In genomic region chr16:89720520-89720858, GRCh38 we compare ENCODE assay signal across 1 cellular context.
A peak's percentile ranks its signal among the peaks of the same experiment; 100 is the strongest.
TF ChIP-seq lines count a peak whose summit lies in the region.

No MANE protein-coding gene starts in this region.

TF ChIP-seq in HepG2, 621 proteins besides CTCF, POLR2A, EP300 and RAD21 (continued from another document):
- TF ChIP-seq HNF1B (CRISPR knock-in tag; IDR thresholded peaks at IDR 0.05): no peak
- no peak for TF ChIP-seq ZNF382 (CRISPR knock-in tag; IDR thresholded peaks at IDR 0.05; ENCODE audit: borderline replicate concordance)
- TF ChIP-seq ZNF430 (CRISPR knock-in tag; IDR thresholded peaks at IDR 0.05): 0 out of 2 replicates have a peak, but pooled peaks have one; percentile 7
- no peak for TF ChIP-seq E2F2 (CRISPR knock-in tag; IDR thresholded peaks at IDR 0.05; ENCODE audit: borderline replicate concordance)
- peak; percentile 20; the same call in 1 of the 2 replicates for TF ChIP-seq ZNF800 (CRISPR knock-in tag; IDR thresholded peaks at IDR 0.05)
- TF ChIP-seq ZNF605 (CRISPR knock-in tag; IDR thresholded peaks at IDR 0.05): peak; percentile 28; the same call in 1 of the 2 replicates
- TF ChIP-seq PHF5A (CRISPR knock-in tag; IDR thresholded peaks at IDR 0.05; ENCODE audit: low read depth, unreplicated experiment): peak; percentile 90
- peak; percentile 20; the same call in 1 of the 2 replicates for TF ChIP-seq ZNF710 (CRISPR knock-in tag; IDR thresholded peaks at IDR 0.05; ENCODE audit: borderline replicate concordance)
- no peak for TF ChIP-seq SRF (IDR thresholded peaks at IDR 0.05; ENCODE audit: low read depth, low read length)
- TF ChIP-seq SKIL (CRISPR knock-in tag; IDR thresholded peaks at IDR 0.05; ENCODE audit: borderline replicate concordance): peak; percentile 43; the same call in 1 of the 2 replicates
- TF ChIP-seq ZNF740 (CRISPR knock-in tag; IDR thresholded peaks at IDR 0.05): 0 out of 2 replicates have a peak, but pooled peaks have one; percentile 12
- TF ChIP-seq GTF3A (CRISPR knock-in tag; conservative IDR thresholded peaks at IDR 0.05): no peak
- TF ChIP-seq ZSCAN9 (CRISPR knock-in tag; IDR thresholded peaks at IDR 0.05; ENCODE audit: borderline replicate concordance): peak; percentile 29; the same call in 1 of the 2 replicates
